1 cellular context compared by ENCODE assay signal in genomic region chr12:112191840-112192321, GRCh38.
TF ChIP-seq lines count a peak whose summit lies in the region.

No MANE protein-coding gene starts in this region.

TF ChIP-seq in HepG2, 621 proteins besides CTCF, POLR2A, EP300 and RAD21 (continued from another document):
- TF ChIP-seq SIN3B (IDR thresholded peaks at IDR 0.05; ENCODE audit: low read length) = no peak
- TF ChIP-seq ZSCAN25 (CRISPR knock-in tag; IDR thresholded peaks at IDR 0.05) = no peak
- TF ChIP-seq ZNF792 (CRISPR knock-in tag; IDR thresholded peaks at IDR 0.05) = no peak
- no peak for TF ChIP-seq ZBTB10 (CRISPR knock-in tag; IDR thresholded peaks at IDR 0.05; ENCODE audit: borderline replicate concordance)
- no peak for TF ChIP-seq RBFOX2 (IDR thresholded peaks at IDR 0.05; ENCODE audit: low read depth, low read length)
- TF ChIP-seq ARID4A (CRISPR knock-in tag; IDR thresholded peaks at IDR 0.05; ENCODE audit: borderline replicate concordance) = no peak
- no peak for TF ChIP-seq SMARCE1 (IDR thresholded peaks at IDR 0.05; ENCODE audit: borderline replicate concordance)
- no peak for TF ChIP-seq ZNF776 (CRISPR knock-in tag; IDR thresholded peaks at IDR 0.05)
